8 cellular contexts compared by ENCODE assay signal in the genomic region with DNA sequence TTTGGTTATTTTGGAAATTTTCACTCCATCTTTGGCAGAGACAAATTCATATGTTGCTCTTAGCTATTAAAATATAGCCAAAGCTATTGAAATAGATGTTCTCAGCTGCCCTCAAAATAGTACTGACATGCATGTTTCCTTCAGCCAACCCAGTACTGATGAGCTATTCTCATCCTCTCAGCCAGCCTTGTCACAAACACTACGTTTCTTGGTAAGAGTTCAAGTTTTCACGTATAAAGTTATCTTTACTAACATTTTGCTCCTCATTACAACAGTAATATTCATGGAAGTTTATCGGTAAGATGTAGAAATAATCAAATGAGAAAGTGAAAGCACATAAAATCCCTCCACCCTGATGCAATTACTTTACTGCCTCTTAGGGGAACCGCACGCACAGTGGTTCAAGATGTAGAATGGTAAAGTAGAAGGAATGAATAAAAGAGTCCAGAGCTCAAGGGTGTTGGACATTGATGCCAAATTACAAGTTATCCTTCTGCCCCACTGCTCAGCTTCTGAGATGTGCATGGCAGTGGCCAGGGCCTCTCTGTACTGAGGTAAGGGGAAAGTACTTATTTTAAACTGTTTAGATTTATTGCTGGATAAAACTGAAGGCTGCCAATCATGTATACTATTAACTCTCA. TPM values are rescaled to one million over a fixed set of nuclear protein-coding genes. Genes with fewer than 3 reads are reported as not detected.
DNase-seq lines count a peak whose midpoint lies in the region; ATAC-seq and TF ChIP-seq lines count a peak whose summit lies in the region.

No MANE protein-coding gene starts in this region.

- no peaks in the 10 kb centered on the region for H4K20me1 ChIP-seq in PC-9 (ENCODE audit: insufficient read depth)

- TF ChIP-seq POLR2A in prostate gland (IDR thresholded peaks at IDR 0.05): no peak

- no peaks in the 10 kb centered on the region for H3K9me3 ChIP-seq in PC-9 (ENCODE audit: insufficient read depth, low read depth)
- H3K9me3 ChIP-seq in prostate gland: no peaks in the 10 kb centered on the region

- POLR2A ChIA-PET in PC-9 (lab: Charles Lee; ENCODE audit: unreplicated experiment): no interaction called here

- H3K36me3 ChIP-seq in PC-9 (ENCODE audit: low read depth): no peaks in the 10 kb centered on the region
- H3K36me3 ChIP-seq in prostate gland: no peaks in the 10 kb centered on the region

- H3K9me2 ChIP-seq in PC-9 (ENCODE audit: insufficient read depth): no peaks in the 10 kb centered on the region

- 0 out of 2 replicates have a peak overlapping the region, but pooled peaks have one; percentile 4 for H2AFZ ChIP-seq in PC-9

- peak; percentile 57 for ATAC-seq in GM18498 (IDR thresholded peaks at IDR 0.05; ENCODE audit: unreplicated experiment)

- DNase-seq in HFF-Myc (ENCODE audit: extremely low read depth, low read depth): no peak
- no peak for DNase-seq in PC-9
- no peak for DNase-seq in epithelial cell of proximal tubule (ENCODE audit: low read depth)
- DNase-seq in prostate gland (ENCODE audit: low spot score): no peak
- DNase-seq in A172 (ENCODE audit: low spot score): no peak
- no peak for DNase-seq in NCI-H2081 (lab: John Stamatoyannopoulos, UW)
- no peak for DNase-seq in amygdala (lab: John Stamatoyannopoulos, UW)

- no peak for TF ChIP-seq CTCF in HFF-Myc (IDR thresholded peaks at IDR 0.05; ENCODE audit: low read depth, low read length, missing control alignments)
- no peak for TF ChIP-seq CTCF in PC-9 (conservative IDR thresholded peaks at IDR 0.05)
- no peak for TF ChIP-seq CTCF in epithelial cell of proximal tubule (conservative IDR thresholded peaks at IDR 0.05; ENCODE audit: low read depth, low read length)
- TF ChIP-seq CTCF in prostate gland (IDR thresholded peaks at IDR 0.05): no peak

- H3K27me3 ChIP-seq in PC-9 (ENCODE audit: insufficient read depth, low read depth) (no peaks in the 10 kb centered on the region), prostate gland (replicated peaks; ENCODE audit: insufficient read depth) (no peaks in the 10 kb centered on the region)

- intact Hi-C loops in PC-9 (cut with micrococcal nuclease; ENCODE audit: unreplicated experiment) (no loop called here), prostate gland (cut with DNase I) (no loop called here)

- H3F3A ChIP-seq in PC-9 (ENCODE audit: insufficient read depth, low read depth): no peaks in the 10 kb centered on the region

- peak overlapping the region; percentile 38 for H3K4me3 ChIP-seq in HFF-Myc (replicated peaks; ENCODE audit: low read depth, low read length)
- H3K4me3 ChIP-seq in PC-9: no peak overlapping the region
- H3K4me3 ChIP-seq in epithelial cell of proximal tubule (ENCODE audit: low read depth, low read length): peak overlapping the region; percentile 40
- H3K4me3 ChIP-seq in prostate gland: peak overlapping the region; percentile 16 to 29

- H3K79me2 ChIP-seq in PC-9 (ENCODE audit: low read depth): no peaks in the 10 kb centered on the region

- no peak overlapping the region for H3K4me2 ChIP-seq in PC-9

- WGBS in prostate gland: 3% methylated on average over 5 of the region's 5 CpGs

- H3K27ac ChIP-seq in PC-9: no peak overlapping the region
- H3K27ac ChIP-seq in prostate gland: peak overlapping the region; percentile 53 to 60

- H3K4me1 ChIP-seq in PC-9 (replicated peaks; ENCODE audit: insufficient read depth) (no peaks in the 10 kb centered on the region), prostate gland (replicated peaks) (no peaks in the 10 kb centered on the region)

- no TSS peak for BruUV-seq in PC-9 (replicated peaks; lab: Mats Ljungman, UMichigan)

- CTCF ChIA-PET in PC-9 (lab: Charles Lee): no interaction called here

RNA-seq across cellular contexts. Expression of gene GCH1, which starts 20.7 kb away (rescaled TPM):
- 4.1 and 5.1 TPM in 2 replicates for total RNA-seq in PC-9 (2021)
- total RNA-seq in epithelial cell of proximal tubule: 13.5 and 15.0 TPM in 2 replicates
- total RNA-seq in prostate gland: 10 to 100 TPM in 1 of 2 donors, 1 to 10 TPM in 1; 4.9 to 19.4 TPM
- 3.1 and 17.0 TPM in 2 replicates for total RNA-seq in A172 (2014; rRNA removed; shearing (Covaris generic))
